Comparison of ENCODE assay signal across 19 cellular contexts in genomic region chr11:47314992-47315391, GRCh38. TPM values are rescaled to one million over a fixed set of nuclear protein-coding genes. Genes with fewer than 3 reads are reported as not detected.
DNase-seq lines count a peak whose midpoint lies in the region; ATAC-seq and TF ChIP-seq lines count a peak whose summit lies in the region.
"Had no signal": no experiment of that assay in that cellular context is flagged by ENCODE, and none has a peak within 500 bp of the region (broad histone marks: within the 10 kb centered on the region; RNA-seq: fewer than 3 reads in every experiment).

No MANE protein-coding gene starts in this region.

- TF ChIP-seq CTCF in chondrocyte (IDR thresholded peaks at IDR 0.05): no peak

- no peak overlapping the region for H3K27ac Mint-ChIP-seq in chondrocyte (ENCODE audit: unreplicated experiment)
- H3K27ac Mint-ChIP-seq: CD4-positive, CD25-positive, alpha-beta regulatory T cell; H9 had no signal

- no peaks in the 10 kb centered on the region for H4K20me1 ChIP-seq in Karpas-422 (ENCODE audit: insufficient read depth, low read depth, low read length)

- no peak overlapping the region for H2AFZ ChIP-seq in Karpas-422 (ENCODE audit: low read length)

- ATAC-seq in HG02938 (IDR thresholded peaks at IDR 0.05; ENCODE audit: unreplicated experiment) (no peak), GM18867 (IDR thresholded peaks at IDR 0.05; ENCODE audit: unreplicated experiment) (no peak)
- ATAC-seq: Panc1 had no signal

- no peak overlapping the region for H3K9ac ChIP-seq in Karpas-422 (ENCODE audit: low read length)

- DNase-seq in AG20443 (ENCODE audit: low spot score): peak; percentile 73
- peak; percentile 58 for DNase-seq in GM03348 (ENCODE audit: low spot score)
- DNase-seq in Karpas-422: no peak
- peak; percentile 71 for DNase-seq in hepatic stellate cell (ENCODE audit: low spot score)
- DNase-seq in nucleus accumbens (lab: John Stamatoyannopoulos, UW): no peak
- no peak for DNase-seq in chondrocyte (ENCODE audit: low spot score)
- DNase-seq: AML-193; CD4-positive, CD25-positive, alpha-beta regulatory T cell; COR-L47; H9; NCI-H1105 treated with DMSO at 0.1 percent for 48 hours; NCI-H1694; SW 1271 had no signal

- H3K27ac ChIP-seq in Karpas-422 (ENCODE audit: low read length): peak overlapping the region; percentile 48; the same call in 1 of the 2 replicates
- H3K27ac ChIP-seq: SJSA1 had no signal

- no peaks in the 10 kb centered on the region for H3K27me3 ChIP-seq in Karpas-422 (ENCODE audit: low read length)
- H3K27me3 ChIP-seq: SJSA1 had no signal

- H3K36me3 Mint-ChIP-seq in chondrocyte (ENCODE audit: low read depth): peaks cover 20% of the 10 kb centered on the region

- H3K36me3 ChIP-seq in Karpas-422 (ENCODE audit: insufficient read depth, low read length): peaks cover 26% of the 10 kb centered on the region; the same call in 1 of the 2 replicates

- H3K4me1 Mint-ChIP-seq in chondrocyte (ENCODE audit: low read depth): no peaks in the 10 kb centered on the region
- H3K4me1 Mint-ChIP-seq: H9 had no signal

- no peak overlapping the region for H3K4me3 Mint-ChIP-seq in chondrocyte (ENCODE audit: unreplicated experiment)
- H3K4me3 Mint-ChIP-seq: CD4-positive, CD25-positive, alpha-beta regulatory T cell; H9 had no signal

- no peak overlapping the region for H3K4me3 ChIP-seq in Karpas-422 (ENCODE audit: low read length)
- H3K4me3 ChIP-seq: SJSA1 had no signal

- peaks cover 31% of the 10 kb centered on the region for H3K4me1 ChIP-seq in Karpas-422 (ENCODE audit: low read length)
- H3K4me1 ChIP-seq: SJSA1 had no signal

- no peaks in the 10 kb centered on the region for H3K9me3 Mint-ChIP-seq in chondrocyte (ENCODE audit: low read depth)
- H3K9me3 Mint-ChIP-seq: CD4-positive, CD25-positive, alpha-beta regulatory T cell; H9 had no signal

- no peaks in the 10 kb centered on the region for H3K9me2 ChIP-seq in Karpas-422 (replicated peaks; ENCODE audit: insufficient read depth, low read length)

- no peaks in the 10 kb centered on the region for H3K9me3 ChIP-seq in Karpas-422 (ENCODE audit: low read length)
- H3K9me3 ChIP-seq: SJSA1 had no signal

- H3K4me2 ChIP-seq in Karpas-422 (ENCODE audit: low read depth, low read length, poor library complexity, severe bottlenecking): no peak overlapping the region

- H3K79me2 ChIP-seq in Karpas-422 (ENCODE audit: low read length): peaks cover 8% of the 10 kb centered on the region; the same call in 1 of the 2 replicates

- no peaks in the 10 kb centered on the region for H3K27me3 Mint-ChIP-seq in chondrocyte (ENCODE audit: low read depth)
- H3K27me3 Mint-ChIP-seq: CD4-positive, CD25-positive, alpha-beta regulatory T cell had no signal

RNA-seq across cellular contexts. Expression of gene MYBPC3, which starts 37.5 kb away (rescaled TPM):
- total RNA-seq in Karpas-422 (2014; rRNA removed; shearing (Covaris generic); ENCODE audit: low replicate concordance): 0.67 and 0.72 TPM in 2 replicates
- not detected in 3 replicates for total RNA-seq in chondrocyte
- total RNA-seq: A673; CD4-positive, CD25-positive, alpha-beta regulatory T cell; H9; LHCN-M2; SJSA1 had no signal

RNA-seq across cellular contexts. Expression of gene MADD, which starts 45.1 kb away (rescaled TPM):
- total RNA-seq in Karpas-422 (2014; rRNA removed; shearing (Covaris generic); ENCODE audit: low replicate concordance): 31.2 and 53.5 TPM in 2 replicates
- total RNA-seq in chondrocyte: 28.3 to 32.1 TPM (median 29.6 TPM) in 3 replicates

RNA-seq across cellular contexts. Expression of gene NR1H3, which starts 57.2 kb away (rescaled TPM):
- 6.9 and 15.8 TPM in 2 replicates for total RNA-seq in Karpas-422 (2014; rRNA removed; shearing (Covaris generic); ENCODE audit: low replicate concordance)
- 3.2 to 7.0 TPM (median 4.8 TPM) in 3 replicates for total RNA-seq in chondrocyte

Comparison
In these comparisons a context has a peak if more than half of its experiments do, and no peak if none do; other contexts are left out.
1. DNase-seq: peak in AG20443 (single experiment), GM03348 (single experiment) and hepatic stellate cell (single experiment); none in Karpas-422 (single experiment), nucleus accumbens (0 of 56) and chondrocyte (single experiment).